In genomic region chrX:129961180-129962083, GRCh38 we compare ENCODE assay signal across 8 cellular contexts. TPM values are rescaled to one million over a fixed set of nuclear protein-coding genes. Genes with fewer than 3 reads are reported as not detected.
A peak's percentile ranks its signal among the peaks of the same experiment; 100 is the strongest.
DNase-seq lines count a peak whose midpoint lies in the region; ATAC-seq and TF ChIP-seq lines count a peak whose summit lies in the region.

No MANE protein-coding gene starts in this region.

- H2BK5ac ChIP-seq in H9 (ENCODE audit: insufficient read length, low read length) (no peak overlapping the region), mesenchymal stem cell (ENCODE audit: low read depth, low read length, poor library complexity, severe bottlenecking) (no peak overlapping the region)

- H3K27ac Mint-ChIP-seq in H9, result no peak overlapping the region

- H2AFZ ChIP-seq in H9 (ENCODE audit: low read length) (no peak overlapping the region), Karpas-422 (ENCODE audit: low read length) (peak overlapping the region; percentile 80), mesenchymal stem cell (ENCODE audit: low read depth, low read length) (no peak overlapping the region)

- peaks cover 81% of the 10 kb centered on the region for H3K27me3 Mint-ChIP-seq in H9 (ENCODE audit: low read depth)

- H3K4ac ChIP-seq in H9 (ENCODE audit: low read depth, low read length) (no peak overlapping the region), mesenchymal stem cell (ENCODE audit: low read depth in 1 of 2, low read length in 2 of 2) (peak overlapping the region in 1 of 2 experiments; percentile 37)

- no peak overlapping the region for H2BK20ac ChIP-seq in H9 (ENCODE audit: low read depth, low read length, poor library complexity, severe bottlenecking)

- no peak overlapping the region for H2BK15ac ChIP-seq in H9 (ENCODE audit: low read depth, low read length)
- no peak overlapping the region for H2BK15ac ChIP-seq in mesenchymal stem cell (ENCODE audit: low read depth, poor library complexity, severe bottlenecking)

- peaks cover 12 to 24% of the 10 kb centered on the region in 2 experiments for H3K4me1 Mint-ChIP-seq in H9

- peak overlapping the region; percentile 55 to 78 for H3K4me3 Mint-ChIP-seq in H9

- H3K23ac ChIP-seq in H9 (ENCODE audit: insufficient read length, low read depth, low read length) (no peak overlapping the region), mesenchymal stem cell (ENCODE audit: low read length in 2 of 2) (no peak overlapping the region)

- 0 out of 7 replicates have a peak, but pooled peaks cover 0 to 3% (median 0%) of the 10 kb centered on the region in 3 experiments for H3K36me3 Mint-ChIP-seq in H9 (ENCODE audit: insufficient read depth in 1 of 3, low read depth in 3 of 3)

- H3K56ac ChIP-seq in H9 (ENCODE audit: insufficient read length, low read depth, low read length), result no peak overlapping the region

- H4K8ac ChIP-seq in H9 (replicated peaks; ENCODE audit: insufficient read length, low read depth, low read length) (no peak overlapping the region), mesenchymal stem cell (ENCODE audit: low read length) (peak overlapping the region; percentile 90)

- peaks cover 0 to 81% of the 10 kb centered on the region in 2 experiments; a peak in 2 of 5 replicates for H3K9me3 Mint-ChIP-seq in H9

- H4K20me1 ChIP-seq in H9 (ENCODE audit: control insufficient read depth, insufficient read depth, insufficient read length) (no peaks in the 10 kb centered on the region), Karpas-422 (ENCODE audit: insufficient read depth, low read depth, low read length) (no peaks in the 10 kb centered on the region)

- H3K14ac ChIP-seq in H9 (ENCODE audit: insufficient read depth, low read length), result no peak overlapping the region
- no peak overlapping the region for H3K14ac ChIP-seq in mesenchymal stem cell (ENCODE audit: low read length in 2 of 2)

- peaks cover 29% of the 10 kb centered on the region for H3K27me3 ChIP-seq in H9 (ENCODE audit: insufficient read depth, low read length)
- H3K27me3 ChIP-seq in Karpas-422 (ENCODE audit: low read length), result no peaks in the 10 kb centered on the region
- no peaks in the 10 kb centered on the region for H3K27me3 ChIP-seq in body of pancreas
- H3K27me3 ChIP-seq in mesenchymal stem cell (ENCODE audit: control insufficient read depth in 1 of 2, insufficient read depth in 1 of 2, low read length in 2 of 2), result peaks cover 0 to 39% of the 10 kb centered on the region in 2 experiments
- peaks cover 0 to 4% (median 0%) of the 10 kb centered on the region in 3 donors for H3K27me3 ChIP-seq in stomach

- ATAC-seq in body of pancreas, result peak; percentile 88

- no peak overlapping the region for H3K9ac ChIP-seq in H9 (ENCODE audit: extremely low read depth, insufficient read length, low read length)
- H3K9ac ChIP-seq in Karpas-422 (ENCODE audit: low read length), result peak overlapping the region; percentile 62
- H3K9ac ChIP-seq in mesenchymal stem cell (ENCODE audit: low read length), result no peak overlapping the region

- H2AK5ac ChIP-seq in H9 (ENCODE audit: insufficient read length, low read length) (no peak overlapping the region), mesenchymal stem cell (ENCODE audit: low read length, severe bottlenecking) (no peak overlapping the region)

- H3K9me3 ChIP-seq in H9 (ENCODE audit: control insufficient read depth, low read depth, low read length) (peaks cover 18% of the 10 kb centered on the region), Karpas-422 (ENCODE audit: low read length) (no peaks in the 10 kb centered on the region), body of pancreas (no peaks in the 10 kb centered on the region), mesenchymal stem cell (ENCODE audit: control insufficient read depth, low read length) (no peaks in the 10 kb centered on the region), stomach (no peaks in the 10 kb centered on the region)

- no peak overlapping the region for H4K5ac ChIP-seq in H9 (ENCODE audit: insufficient read length, low read depth, low read length)

- no peak overlapping the region for H3T11ph ChIP-seq in H9 (ENCODE audit: low read length)

- intact Hi-C loops in body of pancreas (cut with DNase I) (no loop called here), stomach (cut with DNase I; ENCODE audit: low total_unique reads) (no loop called here)

- no peaks in the 10 kb centered on the region for H3K4me1 ChIP-seq in H9 (ENCODE audit: insufficient read depth, low read length)
- H3K4me1 ChIP-seq in Karpas-422 (ENCODE audit: low read length), result peaks cover 29% of the 10 kb centered on the region
- peaks cover 14% of the 10 kb centered on the region for H3K4me1 ChIP-seq in body of pancreas
- H3K4me1 ChIP-seq in mesenchymal stem cell (ENCODE audit: control insufficient read depth, insufficient read depth, low read depth, low read length), result peaks cover 18% of the 10 kb centered on the region
- peaks cover 0 to 20% (median 10%) of the 10 kb centered on the region in 4 donors for H3K4me1 ChIP-seq in stomach

- TF ChIP-seq POLR2A in body of pancreas (IDR thresholded peaks at IDR 0.05), result peak in 2 of 3 donors; percentile 55 to 66
- no peak for TF ChIP-seq POLR2A in stomach (IDR thresholded peaks at IDR 0.05)

- H3K4me3 ChIP-seq in Karpas-422 (ENCODE audit: low read length), result peak overlapping the region; percentile 55
- no peak overlapping the region for H3K4me3 ChIP-seq in body of pancreas
- no peak overlapping the region for H3K4me3 ChIP-seq in mesenchymal stem cell (ENCODE audit: insufficient read depth in 1 of 2, low read depth in 1 of 2, low read length in 2 of 2)
- peak overlapping the region; percentile 2 to 15 (median 13) for H3K4me3 ChIP-seq in stomach

- DNase-seq in NCI-H1092 treated with DMSO at 0.1 percent for 48 hours (lab: John Stamatoyannopoulos, UW) (peak; percentile 14), NCI-H1092 (lab: John Stamatoyannopoulos, UW) (no peak), H9 (peak; percentile 82), Karpas-422 (peak; percentile 87), T-helper 1 cell (peak; percentile 32 to 82 (median 51)), body of pancreas (peak; percentile 76 to 83 (median 79)), mesenchymal stem cell (peak; percentile 35), stomach (peak; percentile 75)

- H2BK12ac ChIP-seq in H9 (ENCODE audit: insufficient read length, low read depth, low read length), result no peak overlapping the region
- H2BK12ac ChIP-seq in mesenchymal stem cell (ENCODE audit: low read length in 2 of 2), result no peak overlapping the region

- TF ChIP-seq CTCF in H9 (conservative IDR thresholded peaks at IDR 0.05), result no peak
- TF ChIP-seq CTCF in body of pancreas (IDR thresholded peaks at IDR 0.05), result no peak
- no peak for TF ChIP-seq CTCF in stomach (IDR thresholded peaks at IDR 0.05)

- peaks cover 16% of the 10 kb centered on the region for H3K23me2 ChIP-seq in H9 (ENCODE audit: insufficient read length, low read depth, low read length, poor library complexity, severe bottlenecking)

- no peak overlapping the region for H3K18ac ChIP-seq in H9 (ENCODE audit: insufficient read length, low read depth, low read length)
- peak overlapping the region in 1 of 2 experiments; percentile 52 for H3K18ac ChIP-seq in mesenchymal stem cell (ENCODE audit: low read depth in 1 of 2, low read length in 2 of 2)

- H3K27ac ChIP-seq in H9 (ENCODE audit: insufficient read length, low read depth, low read length), result no peak overlapping the region
- no peak overlapping the region for H3K27ac ChIP-seq in Karpas-422 (ENCODE audit: low read length)
- peak overlapping the region in 3 of 4 donors; percentile 58 to 66 (median 59) for H3K27ac ChIP-seq in body of pancreas
- no peak overlapping the region for H3K27ac ChIP-seq in mesenchymal stem cell (ENCODE audit: low read length, poor library complexity, severe bottlenecking)
- peak overlapping the region; percentile 9 to 67 (median 56) for H3K27ac ChIP-seq in stomach

- no peaks in the 10 kb centered on the region for H3K9me2 ChIP-seq in Karpas-422 (replicated peaks; ENCODE audit: insufficient read depth, low read length)

- H3K36me3 ChIP-seq in Karpas-422 (ENCODE audit: insufficient read depth, low read length) (no peaks in the 10 kb centered on the region), body of pancreas (replicated peaks in 1 of 2; ENCODE audit: insufficient read depth in 1 of 2, low read depth in 2 of 2) (no peaks in the 10 kb centered on the region), mesenchymal stem cell (ENCODE audit: control insufficient read depth in 1 of 2, insufficient read depth in 2 of 2, low read depth in 1 of 2, low read length in 2 of 2) (no peaks in the 10 kb centered on the region), stomach (no peaks in the 10 kb centered on the region)

- no peaks in the 10 kb centered on the region for H3K79me2 ChIP-seq in H9 (ENCODE audit: insufficient read depth, low read length)
- H3K79me2 ChIP-seq in Karpas-422 (ENCODE audit: low read length), result no peaks in the 10 kb centered on the region

- no peak for TF ChIP-seq EP300 in stomach (IDR thresholded peaks at IDR 0.05)

- no CpG with 5 or more reads among the region's 26 CpGs for WGBS in H9 (ENCODE audit: extremely low coverage, insufficient read length, low lambda C conversion rate)
- WGBS in body of pancreas, 2 donors, result 16 to 67% methylated on average over 1 to 21 of the region's 26 CpGs
- 20% methylated on average over 13 of the region's 26 CpGs for WGBS in mesenchymal stem cell
- 12 to 38% (median 23%) methylated on average over 10 to 26 of the region's 26 CpGs for WGBS in stomach, 5 donors

- no peaks in the 10 kb centered on the region for H3K79me1 ChIP-seq in H9 (ENCODE audit: insufficient read depth, low read depth, low read length, poor library complexity, severe bottlenecking)
- no peaks in the 10 kb centered on the region for H3K79me1 ChIP-seq in mesenchymal stem cell (replicated peaks; ENCODE audit: low read length, poor library complexity, severe bottlenecking)

- no peak overlapping the region for H2BK120ac ChIP-seq in H9 (ENCODE audit: low read depth, low read length, poor library complexity, severe bottlenecking)
- H2BK120ac ChIP-seq in mesenchymal stem cell (ENCODE audit: low read depth, low read length), result no peak overlapping the region

- H4K91ac ChIP-seq in H9 (ENCODE audit: insufficient read length, low read depth, low read length) (no peak overlapping the region), mesenchymal stem cell (ENCODE audit: low read length) (no peak overlapping the region)

- H3K4me2 ChIP-seq in H9 (ENCODE audit: insufficient read depth, insufficient read length, low read length) (peak overlapping the region; percentile 72), Karpas-422 (ENCODE audit: low read depth, low read length, poor library complexity, severe bottlenecking) (peak overlapping the region; percentile 79), mesenchymal stem cell (ENCODE audit: low read length, poor library complexity, severe bottlenecking) (peak overlapping the region; percentile 39)

RNA-seq across cellular contexts. Expression of gene BCORL1, which starts 21.0 kb away (rescaled TPM):
- total RNA-seq in H9 (2021) (6.1 TPM in 2 replicates), body of pancreas (1 to 10 TPM; 3.0 to 4.4 TPM), stomach (10 to 100 TPM in 1 of 5 donors, 1 to 10 TPM in 3, under 1 TPM in 1; 0.89 to 16.8 (median 2.9) TPM)
- 3.5 and 5.3 TPM in 2 replicates for total RNA-seq in Karpas-422 (2014; rRNA removed; shearing (Covaris generic); ENCODE audit: low replicate concordance)
- 6.8 TPM for polyA plus RNA-seq in mesenchymal stem cell (2013, experiment 1 of 2)
- polyA plus RNA-seq in mesenchymal stem cell (2013, experiment 2 of 2), result 6.1 TPM
- 1 to 10 TPM; 1.0 to 3.4 (median 2.4) TPM for polyA plus RNA-seq in stomach

RNA-seq across cellular contexts. Expression of gene UTP14A, which starts 55.5 kb away (rescaled TPM):
- total RNA-seq in H9 (2021) (37.0 and 39.0 TPM in 2 replicates), body of pancreas (10 to 100 TPM; 10.9 to 13.8 TPM), stomach (10 to 100 TPM in 3 of 5 donors, 1 to 10 TPM in 2; 4.1 to 18.1 (median 14.0) TPM)
- 14.0 and 34.2 TPM in 2 replicates for total RNA-seq in Karpas-422 (2014; rRNA removed; shearing (Covaris generic); ENCODE audit: low replicate concordance)
- 17.5 TPM for polyA plus RNA-seq in mesenchymal stem cell (2013, experiment 1 of 2)
- 17.4 TPM for polyA plus RNA-seq in mesenchymal stem cell (2013, experiment 2 of 2)
- 10 to 100 TPM; 10.5 to 15.6 (median 12.4) TPM for polyA plus RNA-seq in stomach

Comparison
In these comparisons a context has a peak if more than half of its experiments do, and no peak if none do; other contexts are left out.
1. H3K27ac ChIP-seq: peak in body of pancreas (3 of 4) and stomach (5 of 5); none in H9 (single experiment), Karpas-422 (single experiment) and mesenchymal stem cell (single experiment).
2. H3K4me3 ChIP-seq: peak in Karpas-422 (single experiment) and stomach (4 of 4); none in body of pancreas (0 of 2) and mesenchymal stem cell (0 of 2).
3. POLR2A ChIP-seq: peak in body of pancreas (2 of 3); none in stomach (0 of 4).
4. Peak in every context shown above with its lines, with median percentiles within 50 percentile points of each other: H3K4me2 ChIP-seq.